ENCODE assay signal across 1 cellular context in the genomic region with DNA sequence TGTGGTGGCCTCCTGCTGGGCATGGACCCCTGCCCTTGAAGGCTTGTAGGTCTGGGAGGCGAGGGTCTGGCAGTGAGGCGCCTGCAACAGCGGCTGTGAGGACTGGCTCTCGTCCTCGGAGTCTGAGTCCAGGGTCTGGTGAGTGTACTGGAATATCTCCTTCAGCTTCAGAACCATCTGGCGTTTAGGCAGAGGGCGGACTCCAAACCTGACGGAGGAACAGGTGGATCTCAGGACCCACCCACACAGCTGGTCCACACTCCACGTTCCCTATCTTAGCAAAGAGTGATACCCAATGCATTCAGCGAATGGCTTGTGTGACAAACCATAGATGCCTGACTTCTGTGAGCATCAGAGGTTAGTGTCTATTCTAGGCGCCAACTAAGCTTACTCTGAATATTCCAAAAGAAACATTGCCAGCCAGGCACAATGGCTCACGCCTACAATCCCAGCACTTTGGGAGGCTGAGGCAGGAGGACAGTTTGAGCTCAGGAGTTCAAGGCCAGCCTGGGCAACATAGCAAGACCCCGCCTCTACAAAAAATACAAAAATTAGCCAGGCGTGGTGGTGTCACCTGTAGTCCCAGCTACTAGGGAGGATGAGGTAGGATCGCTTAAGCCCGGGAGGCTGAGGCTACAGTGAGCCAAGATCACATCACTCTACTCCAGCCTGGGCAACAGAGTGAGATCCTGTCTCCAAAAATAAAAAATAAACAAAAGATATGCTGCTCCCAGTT.
TF ChIP-seq lines count a peak whose summit lies in the region.

No MANE protein-coding gene starts in this region.

TF ChIP-seq in HepG2, 621 proteins besides CTCF, POLR2A, EP300 and RAD21:
- TF ChIP-seq ZNF713 (CRISPR knock-in tag; IDR thresholded peaks at IDR 0.05) (no peak), PPARG (CRISPR knock-in tag; conservative IDR thresholded peaks at IDR 0.05) (no peak), ZNF674 (CRISPR knock-in tag; IDR thresholded peaks at IDR 0.05; ENCODE audit: low read depth) (no peak), ZKSCAN5 (CRISPR knock-in tag; IDR thresholded peaks at IDR 0.05) (no peak), ZNF121 (CRISPR knock-in tag; IDR thresholded peaks at IDR 0.05) (peak; percentile 58; the same call in 1 of the 2 replicates)
- TF ChIP-seq, protein P1, sequence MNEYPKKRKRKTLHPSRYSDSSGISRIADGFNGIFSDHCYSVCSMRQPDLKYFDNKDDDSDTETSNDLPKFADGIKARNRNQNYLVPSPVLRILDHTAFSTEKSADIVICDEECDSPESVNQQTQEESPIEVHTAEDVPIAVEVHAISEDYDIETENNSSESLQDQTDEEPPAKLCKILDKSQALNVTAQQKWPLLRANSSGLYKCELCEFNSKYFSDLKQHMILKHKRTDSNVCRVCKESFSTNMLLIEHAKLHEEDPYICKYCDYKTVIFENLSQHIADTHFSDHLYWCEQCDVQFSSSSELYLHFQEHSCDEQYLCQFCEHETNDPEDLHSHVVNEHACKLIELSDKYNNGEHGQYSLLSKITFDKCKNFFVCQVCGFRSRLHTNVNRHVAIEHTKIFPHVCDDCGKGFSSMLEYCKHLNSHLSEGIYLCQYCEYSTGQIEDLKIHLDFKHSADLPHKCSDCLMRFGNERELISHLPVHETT (CRISPR knock-in tag; conservative IDR thresholded peaks at IDR 0.05) = no peak
